8 cellular contexts compared by ENCODE assay signal in genomic region chr22:45163417-45164216, GRCh38. TPM values are rescaled to one million over a fixed set of nuclear protein-coding genes. Genes with fewer than 3 reads are reported as not detected.
DNase-seq lines count a peak whose midpoint lies in the region; ATAC-seq and TF ChIP-seq lines count a peak whose summit lies in the region.

Gene NUP50 (plus strand): TSS chr22:45163925. CDS start chr22:45168178, 4,253 bp downstream.

- H3K27ac ChIP-seq in ovary (peak within 1 kb of the TSS; percentile 33 to 72), thyroid gland (peak within 1 kb of the TSS; percentile 56 to 92 (median 91))

- no peaks in the 10 kb centered on the region for H3K9me3 Mint-ChIP-seq in activated naive CD8-positive, alpha-beta T cell (ENCODE audit: low read depth)

- peak within 1 kb of the TSS; percentile 95 for H3K27ac Mint-ChIP-seq in activated naive CD8-positive, alpha-beta T cell

- peak; percentile 71 for ATAC-seq in HG02610 (IDR thresholded peaks at IDR 0.05; ENCODE audit: unreplicated experiment)

- TF ChIP-seq CTCF in GM10266 (IDR thresholded peaks at IDR 0.05; ENCODE audit: control insufficient read depth, insufficient read depth, low read depth, missing control alignments) = peak; percentile 21
- TF ChIP-seq CTCF in ovary (IDR thresholded peaks at IDR 0.05) = peak in 1 of 3 donors; percentile 33
- no peak for TF ChIP-seq CTCF in thyroid gland (IDR thresholded peaks at IDR 0.05)

- TF ChIP-seq POLR2A in ovary (IDR thresholded peaks at IDR 0.05) (peak; percentile 70), thyroid gland (IDR thresholded peaks at IDR 0.05) (peak in 1 of 2 donors; percentile 77)

- TF ChIP-seq EP300 in ovary (IDR thresholded peaks at IDR 0.05) = no peak

- 0 to 1% (median 0%) methylated on average over 78 to 98 of the region's 98 CpGs for WGBS in ovary, 3 donors
- 0% methylated on average over 23 to 25 of the region's 98 CpGs for WGBS in thyroid gland, 2 donors

- H3K36me3 ChIP-seq in ovary = no peaks in the 10 kb centered on the region
- peaks cover 0 to 3% of the 10 kb centered on the region in 2 donors for H3K36me3 ChIP-seq in thyroid gland

- H3K27me3 Mint-ChIP-seq in activated naive CD8-positive, alpha-beta T cell = no peaks in the 10 kb centered on the region

- H3K27me3 ChIP-seq in ovary = no peaks in the 10 kb centered on the region
- no peaks in the 10 kb centered on the region for H3K27me3 ChIP-seq in thyroid gland

- DNase-seq in GM10266 (ENCODE audit: extremely low spot score) (peak; percentile 100), NCI-H1105 (lab: John Stamatoyannopoulos, UW) (peak; percentile 93), SKM-1 treated with dmso at 0.1 percent for 144 hours (lab: John Stamatoyannopoulos, UW; ENCODE audit: unreplicated experiment) (peak; percentile 97), head of caudate nucleus (peak; percentile 73 to 97 (median 92)), ovary (peak; percentile 95 to 98 (median 95)), thyroid gland (peak; percentile 95 to 96)

- H3K9me3 ChIP-seq in ovary = no peaks in the 10 kb centered on the region
- H3K9me3 ChIP-seq in thyroid gland = no peaks in the 10 kb centered on the region

- peak within 1 kb of the TSS; percentile 98 for H3K4me3 Mint-ChIP-seq in activated naive CD8-positive, alpha-beta T cell

- H3K36me3 Mint-ChIP-seq in activated naive CD8-positive, alpha-beta T cell = peaks cover 9% of the 10 kb centered on the region

- intact Hi-C loops in head of caudate nucleus (cut with DNase I) = no loop called here
- intact Hi-C loops in ovary (cut with DNase I) = loop anchor here in 1 of 4 donors (10.0 kb wide), 1 partner anchor 81 kb away; the partner anchor contains the start of gene KIAA0930
- intact Hi-C loops in thyroid gland (cut with DNase I) = loop anchor here (2.0 kb wide), 1 partner anchor 77 kb away; the partner anchor contains the start of gene KIAA0930

- H3K4me1 Mint-ChIP-seq in activated naive CD8-positive, alpha-beta T cell (ENCODE audit: low read depth) = peaks cover 70% of the 10 kb centered on the region

- H3K4me1 ChIP-seq in ovary (ENCODE audit: insufficient read depth) (peaks cover 7% of the 10 kb centered on the region), thyroid gland (peaks cover 21 to 37% of the 10 kb centered on the region in 2 donors)

- H3K4me3 ChIP-seq in ovary (peak within 1 kb of the TSS; percentile 95), thyroid gland (replicated peaks in 1 of 3) (peak within 1 kb of the TSS; percentile 87 to 97 (median 91))

RNA-seq across cellular contexts. Expression of gene NUP50, which starts in this region (rescaled TPM):
- total RNA-seq in ovary (10 to 100 TPM; 35.8 to 58.6 (median 48.1) TPM), thyroid gland (100 to 1,000 TPM in 2 of 4 donors, 10 to 100 TPM in 2; 53.9 to 128 (median 91.9) TPM)
- polyA plus RNA-seq in ovary = 10 to 100 TPM; 12.4 to 24.0 TPM

Comparison
In these comparisons a context has a peak if more than half of its experiments do, and no peak if none do; other contexts are left out.
1. Peak in every context shown above with its lines: DNase-seq, ATAC-seq, H3K4me3 ChIP-seq and H3K27ac ChIP-seq.